ENCODE assay signal across 8 cellular contexts in genomic region chr12:14185441-14186192, GRCh38.
A peak's percentile ranks its signal among the peaks of the same experiment; 100 is the strongest.
DNase-seq lines count a peak whose midpoint lies in the region; ATAC-seq and TF ChIP-seq lines count a peak whose summit lies in the region.

No MANE protein-coding gene starts in this region.

- H3K27me3 Mint-ChIP-seq in activated T-helper 1 cell treated with anti-CD3 and anti-CD28 coated beads, Interleukin-12 subunit alpha, Interleukin-12 subunit beta, Interleukin-2, Interleukin-4 antibody, amounts not matched to agents 30 ng/mL and 10 ng/mL and 1 ng/mL, durations not matched to agents 14 hours and 24 hours and 36 hours (ENCODE audit: insufficient read depth) = peaks cover 4% of the 10 kb centered on the region
- peaks cover 0 to 7% of the 10 kb centered on the region in 2 donors for H3K27me3 Mint-ChIP-seq in stimulated activated naive B cell treated with anti-CD40 and anti-IgM and Interleukin-4, amounts not matched to agents 10 μg/mL and 1 μg/mL and 100 μg/mL, for 72 hours

- no peaks in the 10 kb centered on the region for H3K9me3 Mint-ChIP-seq in activated T-helper 1 cell treated with anti-CD3 and anti-CD28 coated beads, Interleukin-12 subunit alpha, Interleukin-12 subunit beta, Interleukin-2, Interleukin-4 antibody, amounts not matched to agents 30 ng/mL and 10 ng/mL and 1 ng/mL, durations not matched to agents 14 hours and 24 hours and 36 hours
- H3K9me3 Mint-ChIP-seq in stimulated activated naive B cell treated with anti-CD40 and anti-IgM and Interleukin-4, amounts not matched to agents 10 μg/mL and 1 μg/mL and 100 μg/mL, for 72 hours = no peaks in the 10 kb centered on the region

- intact Hi-C loops in activated T-helper 1 cell treated with anti-CD3 and anti-CD28 coated beads, Interleukin-12 subunit alpha, Interleukin-12 subunit beta, Interleukin-2, Interleukin-4 antibody, amounts not matched to agents 30 ng/mL and 10 ng/mL and 1 ng/mL, durations not matched to agents 14 hours and 24 hours and 36 hours (cut with micrococcal nuclease) = loop anchor here (1.0 to 10.0 kb wide), 5 partner anchors 139 to 479 kb away; partner anchors contain the start of gene ATF7IP

- no peaks in the 10 kb centered on the region for H3K79me2 ChIP-seq in DND-41 (ENCODE audit: insufficient read depth, low read length)

- H3K9me3 ChIP-seq in DND-41 (ENCODE audit: insufficient read depth, low read length, severe bottlenecking) (no peaks in the 10 kb centered on the region), iPS DF 6.9 (ENCODE audit: control insufficient read depth, insufficient read depth, low read length) (no peaks in the 10 kb centered on the region)

- H3K9ac ChIP-seq in DND-41 (ENCODE audit: low read depth, low read length) = no peak overlapping the region

- DNase-seq in DND-41 (peak; percentile 28), NCI-H2196 treated with DMSO at 0.1 percent for 48 hours (lab: John Stamatoyannopoulos, UW; ENCODE audit: unreplicated experiment) (peak; percentile 1), iPS DF 6.9 (ENCODE audit: low read depth, low spot score) (peak; percentile 60)
- peak; percentile 3 for DNase-seq in activated T-helper 1 cell treated with anti-CD3 and anti-CD28 coated beads, Interleukin-12 subunit alpha, Interleukin-12 subunit beta, Interleukin-2, Interleukin-4 antibody, amounts not matched to agents 30 ng/mL and 10 ng/mL and 1 ng/mL, durations not matched to agents 14 hours and 24 hours and 36 hours (ENCODE audit: low spot score)
- peak; percentile 8 for DNase-seq in stimulated activated naive B cell treated with anti-CD40 and anti-IgM and Interleukin-4, amounts not matched to agents 10 μg/mL and 1 μg/mL and 100 μg/mL, for 72 hours
- no peak for DNase-seq in stimulated activated naive CD4-positive, alpha-beta T cell treated with Interleukin-2 at 50 U/mL for 16 hours (lab: John Stamatoyannopoulos, UW)

- H3K4me3 ChIP-seq in DND-41 (ENCODE audit: low read depth in 1 of 2, low read length in 2 of 2) (no peak overlapping the region), iPS DF 6.9 (ENCODE audit: low read length) (no peak overlapping the region)

- no peaks in the 10 kb centered on the region for H3K36me3 Mint-ChIP-seq in activated T-helper 1 cell treated with anti-CD3 and anti-CD28 coated beads, Interleukin-12 subunit alpha, Interleukin-12 subunit beta, Interleukin-2, Interleukin-4 antibody, amounts not matched to agents 30 ng/mL and 10 ng/mL and 1 ng/mL, durations not matched to agents 14 hours and 24 hours and 36 hours (ENCODE audit: low read depth)
- H3K36me3 Mint-ChIP-seq in stimulated activated naive B cell treated with anti-CD40 and anti-IgM and Interleukin-4, amounts not matched to agents 10 μg/mL and 1 μg/mL and 100 μg/mL, for 72 hours = no peaks in the 10 kb centered on the region

- H3K4me2 ChIP-seq in DND-41 (ENCODE audit: insufficient read depth, low read length) = no peak overlapping the region

- no peak overlapping the region for H3K27ac Mint-ChIP-seq in activated T-helper 1 cell treated with anti-CD3 and anti-CD28 coated beads, Interleukin-12 subunit alpha, Interleukin-12 subunit beta, Interleukin-2, Interleukin-4 antibody, amounts not matched to agents 30 ng/mL and 10 ng/mL and 1 ng/mL, durations not matched to agents 14 hours and 24 hours and 36 hours
- H3K27ac Mint-ChIP-seq in stimulated activated naive B cell treated with anti-CD40 and anti-IgM and Interleukin-4, amounts not matched to agents 10 μg/mL and 1 μg/mL and 100 μg/mL, for 72 hours = peak overlapping the region; percentile 83

- no peak overlapping the region for H3K4me3 Mint-ChIP-seq in activated T-helper 1 cell treated with anti-CD3 and anti-CD28 coated beads, Interleukin-12 subunit alpha, Interleukin-12 subunit beta, Interleukin-2, Interleukin-4 antibody, amounts not matched to agents 30 ng/mL and 10 ng/mL and 1 ng/mL, durations not matched to agents 14 hours and 24 hours and 36 hours
- H3K4me3 Mint-ChIP-seq in stimulated activated naive B cell treated with anti-CD40 and anti-IgM and Interleukin-4, amounts not matched to agents 10 μg/mL and 1 μg/mL and 100 μg/mL, for 72 hours = peak overlapping the region; percentile 65 to 80

- TF ChIP-seq CTCF in DND-41 (IDR thresholded peaks at IDR 0.05; ENCODE audit: borderline replicate concordance, extremely low read depth, low read length, poor library complexity, severe bottlenecking) = peak; percentile 76

- no peak overlapping the region for H2AFZ ChIP-seq in DND-41 (ENCODE audit: low read depth, low read length)

- peak; percentile 78 for ATAC-seq in DND-41 (ENCODE audit: insufficient read depth, low read depth)
- peak; percentile 81 for ATAC-seq in GM19455 (IDR thresholded peaks at IDR 0.05; ENCODE audit: unreplicated experiment)
- ATAC-seq in HG03442 (IDR thresholded peaks at IDR 0.05; ENCODE audit: unreplicated experiment) = peak; percentile 72
- ATAC-seq in stimulated activated naive B cell treated with anti-CD40 and anti-IgM and Interleukin-4, amounts not matched to agents 10 μg/mL and 1 μg/mL and 100 μg/mL, for 72 hours (replicated peaks) = peak; percentile 87 to 88

- H4K20me1 ChIP-seq in DND-41 (ENCODE audit: insufficient read depth, low read length) = no peaks in the 10 kb centered on the region

- H3K4me1 ChIP-seq in DND-41 (ENCODE audit: insufficient read depth, low read length) = no peaks in the 10 kb centered on the region
- 0 out of 2 replicates have a peak, but pooled peaks cover 1% of the 10 kb centered on the region for H3K4me1 ChIP-seq in iPS DF 6.9 (ENCODE audit: control insufficient read depth, insufficient read depth, low read length)

- H3K36me3 ChIP-seq in DND-41 (ENCODE audit: insufficient read depth, low read length) (no peaks in the 10 kb centered on the region), iPS DF 6.9 (ENCODE audit: control insufficient read depth, insufficient read depth, low read length) (no peaks in the 10 kb centered on the region)

- H3K27ac ChIP-seq in DND-41 (ENCODE audit: low read length) = no peak overlapping the region
- no peak overlapping the region for H3K27ac ChIP-seq in iPS DF 6.9 (ENCODE audit: low read length)

- WGBS in iPS DF 6.9 (ENCODE audit: insufficient coverage, insufficient read length) = no CpG with 5 or more reads among the region's 8 CpGs

- no peaks in the 10 kb centered on the region for H3K27me3 ChIP-seq in DND-41 (ENCODE audit: insufficient read depth, low read length, poor library complexity)
- no peaks in the 10 kb centered on the region for H3K27me3 ChIP-seq in iPS DF 6.9 (ENCODE audit: control insufficient read depth, insufficient read depth, low read length)

- no peaks in the 10 kb centered on the region for H3K4me1 Mint-ChIP-seq in activated T-helper 1 cell treated with anti-CD3 and anti-CD28 coated beads, Interleukin-12 subunit alpha, Interleukin-12 subunit beta, Interleukin-2, Interleukin-4 antibody, amounts not matched to agents 30 ng/mL and 10 ng/mL and 1 ng/mL, durations not matched to agents 14 hours and 24 hours and 36 hours (ENCODE audit: low read depth)
- peaks cover 19 to 30% of the 10 kb centered on the region in 2 donors for H3K4me1 Mint-ChIP-seq in stimulated activated naive B cell treated with anti-CD40 and anti-IgM and Interleukin-4, amounts not matched to agents 10 μg/mL and 1 μg/mL and 100 μg/mL, for 72 hours
